ENCODE assay signal across 11 cellular contexts in genomic region chr4:53644607-53645006, GRCh38. TPM values are rescaled to one million over a fixed set of nuclear protein-coding genes. Genes with fewer than 3 reads are reported as not detected.
DNase-seq lines count a peak whose midpoint lies in the region; ATAC-seq and TF ChIP-seq lines count a peak whose summit lies in the region.
"Had no signal": no experiment of that assay in that cellular context is flagged by ENCODE, and none has a peak within 500 bp of the region (broad histone marks: within the 10 kb centered on the region; RNA-seq: fewer than 3 reads in every experiment).

No MANE protein-coding gene starts in this region.

- H3K36me3 ChIP-seq in left ventricle myocardium inferior: no peaks in the 10 kb centered on the region
- no peaks in the 10 kb centered on the region for H3K36me3 ChIP-seq in right atrium auricular region
- no peaks in the 10 kb centered on the region for H3K36me3 ChIP-seq in Peyer's patch
- H3K36me3 ChIP-seq in left lung: no peaks in the 10 kb centered on the region
- H3K36me3 ChIP-seq in vagina: no peaks in the 10 kb centered on the region

- no peaks in the 10 kb centered on the region for H3K27me3 ChIP-seq in left ventricle myocardium inferior (ENCODE audit: low read depth)
- no peaks in the 10 kb centered on the region for H3K27me3 ChIP-seq in right atrium auricular region
- H3K27me3 ChIP-seq in Peyer's patch: no peaks in the 10 kb centered on the region
- no peaks in the 10 kb centered on the region for H3K27me3 ChIP-seq in left lung
- no peaks in the 10 kb centered on the region for H3K27me3 ChIP-seq in vagina

- no peaks in the 10 kb centered on the region for H3K9me3 ChIP-seq in left ventricle myocardium inferior (replicated peaks)
- no peaks in the 10 kb centered on the region for H3K9me3 ChIP-seq in right atrium auricular region
- H3K9me3 ChIP-seq in Peyer's patch: no peaks in the 10 kb centered on the region
- no peaks in the 10 kb centered on the region for H3K9me3 ChIP-seq in left lung
- H3K9me3 ChIP-seq in vagina: no peaks in the 10 kb centered on the region

- intact Hi-C loops in left ventricle myocardium inferior (cut with micrococcal nuclease) (no loop called here), left lung (cut with DNase I) (no loop called here), vagina (cut with DNase I) (no loop called here)

- no peak overlapping the region for H3K4me3 ChIP-seq in left ventricle myocardium inferior
- no peak overlapping the region for H3K4me3 ChIP-seq in right atrium auricular region
- no peak overlapping the region for H3K4me3 ChIP-seq in Peyer's patch
- H3K4me3 ChIP-seq in left lung: no peak overlapping the region
- H3K4me3 ChIP-seq in vagina: no peak overlapping the region
- H3K4me3 ChIP-seq: SK-N-MC had no signal

- H3K27ac ChIP-seq in left ventricle myocardium inferior (replicated peaks): peak overlapping the region; percentile 37
- H3K27ac ChIP-seq in right atrium auricular region: no peak overlapping the region
- peak overlapping the region in 3 of 4 donors; percentile 30 to 82 (median 53) for H3K27ac ChIP-seq in Peyer's patch
- H3K27ac ChIP-seq in left lung: peak overlapping the region in 1 of 2 donors; percentile 19
- peak overlapping the region; percentile 42 for H3K27ac ChIP-seq in vagina
- H3K27ac ChIP-seq: SK-N-MC had no signal

- ATAC-seq in left lung: peak; percentile 78
- ATAC-seq: activated CD8-positive, alpha-beta memory T cell treated with anti-CD3 and anti-CD28 coated beads, Interleukin-2, amount 10 ng/mL, durations not matched to agents 7 days and 5 days had no signal

- TF ChIP-seq POLR2A in Peyer's patch (IDR thresholded peaks at IDR 0.05) (peak; percentile 9 to 20), vagina (IDR thresholded peaks at IDR 0.05) (no peak)

- DNase-seq in left ventricle myocardium inferior: no peak
- DNase-seq in right atrium auricular region (ENCODE audit: low spot score): no peak
- DNase-seq in Peyer's patch: peak in 2 of 3 donors; percentile 76 to 82
- DNase-seq in left lung: peak in 1 of 2 donors; percentile 51
- DNase-seq in vagina (ENCODE audit: extremely low spot score in 2 of 2): no peak
- no peak for DNase-seq in activated CD4-positive, alpha-beta T cell treated with anti-CD3 and anti-CD28 coated beads, Interleukin-2, amount 50 U/mL, for 48 hours
- no peak for DNase-seq in AG08395 (ENCODE audit: low spot score)
- DNase-seq in GDM1 (lab: John Stamatoyannopoulos, UW): no peak
- DNase-seq: activated CD8-positive, alpha-beta memory T cell treated with anti-CD3 and anti-CD28 coated beads, Interleukin-2, amount 10 ng/mL, durations not matched to agents 7 days and 5 days; stimulated activated naive CD4-positive, alpha-beta T cell treated with Interleukin-2 at 50 U/mL for 16 hours had no signal

- TF ChIP-seq CTCF in left ventricle myocardium inferior (IDR thresholded peaks at IDR 0.05; ENCODE audit: borderline replicate concordance): no peak
- TF ChIP-seq CTCF in right atrium auricular region (IDR thresholded peaks at IDR 0.05): no peak
- TF ChIP-seq CTCF in Peyer's patch (IDR thresholded peaks at IDR 0.05): peak in 1 of 6 experiments; percentile 13
- no peak for TF ChIP-seq CTCF in left lung (IDR thresholded peaks at IDR 0.05)
- no peak for TF ChIP-seq CTCF in vagina (IDR thresholded peaks at IDR 0.05)

- H3K4me1 ChIP-seq in left ventricle myocardium inferior (peaks cover 53% of the 10 kb centered on the region), right atrium auricular region (peaks cover 0 to 19% of the 10 kb centered on the region in 2 donors), Peyer's patch (peaks cover 0 to 6% (median 3%) of the 10 kb centered on the region in 4 donors), left lung (peaks cover 7% of the 10 kb centered on the region in 2 donors), vagina (peaks cover 20% of the 10 kb centered on the region)

RNA-seq across cellular contexts. Expression of gene LNX1, which starts 53.3 kb away (rescaled TPM):
- total RNA-seq in left ventricle myocardium inferior: 9.5 TPM
- 1 to 10 TPM; 4.5 to 8.9 TPM for total RNA-seq in right atrium auricular region
- 10 to 100 TPM; 18.4 to 55.3 (median 31.9) TPM for total RNA-seq in Peyer's patch
- 1 to 10 TPM; 2.5 TPM for total RNA-seq in left lung
- 11.8 TPM for total RNA-seq in vagina
- total RNA-seq: activated CD8-positive, alpha-beta memory T cell treated with anti-CD3 and anti-CD28 coated beads, Interleukin-2, amount 10 ng/mL, durations not matched to agents 7 days and 5 days had no signal

Comparison
In these comparisons a context has a peak if more than half of its experiments do, and no peak if none do; other contexts are left out.
1. H3K27ac ChIP-seq: peak in left ventricle myocardium inferior (single experiment), Peyer's patch (3 of 4) and vagina (single experiment); none in right atrium auricular region (0 of 2).
2. DNase-seq: peak in Peyer's patch (2 of 3); none in left ventricle myocardium inferior (single experiment), right atrium auricular region (single experiment), vagina (0 of 2), activated CD4-positive, alpha-beta T cell treated with anti-CD3 and anti-CD28 coated beads, Interleukin-2, amount 50 U/mL, for 48 hours (0 of 2), AG08395 (single experiment) and GDM1 (single experiment).
3. POLR2A ChIP-seq: peak in Peyer's patch (2 of 2); none in vagina (0 of 2).